ENCODE assay signal across 9 cellular contexts in the genomic region with DNA sequence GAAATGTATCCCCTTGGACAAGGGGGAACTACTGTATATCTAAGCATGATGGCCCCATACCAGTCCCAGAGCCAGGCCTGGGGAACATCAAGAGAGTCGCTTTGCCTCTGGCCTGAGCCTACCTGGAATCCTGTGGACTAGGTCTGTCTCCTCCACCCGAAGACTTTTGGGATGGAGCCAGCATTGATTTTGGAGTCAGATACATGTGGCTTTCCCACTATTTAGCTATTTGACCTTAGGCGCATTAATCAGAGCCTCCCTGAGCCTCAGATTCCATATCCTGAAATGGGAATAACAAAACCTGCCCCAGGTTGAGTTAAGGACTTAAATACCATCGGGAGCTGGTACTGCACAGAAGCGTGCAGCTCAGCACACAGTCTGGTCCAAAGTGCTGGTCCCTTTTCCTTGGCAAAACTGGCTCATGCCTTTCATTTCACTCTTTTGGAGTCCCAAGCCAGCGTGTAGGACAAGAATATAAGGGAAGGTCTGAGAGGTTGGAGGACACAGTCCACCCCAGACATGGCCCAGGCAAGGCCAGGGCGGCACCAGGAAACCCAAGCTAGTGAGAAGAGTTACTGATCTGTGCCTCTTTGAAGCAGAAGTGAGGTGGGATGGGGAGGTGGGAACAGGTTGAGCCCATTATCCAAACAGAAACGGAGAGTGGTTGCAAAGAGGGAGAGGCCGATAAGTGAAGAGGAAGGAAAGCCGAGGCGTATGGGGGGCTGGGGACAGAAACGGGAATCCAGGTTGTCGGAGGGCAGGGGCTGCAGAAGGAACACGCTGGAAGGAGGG. TPM values are rescaled to one million over a fixed set of nuclear protein-coding genes. Genes with fewer than 3 reads are reported as not detected.
DNase-seq lines count a peak whose midpoint lies in the region; ATAC-seq, FAIRE-seq and TF ChIP-seq lines count a peak whose summit lies in the region.
"Had no signal": no experiment of that assay in that cellular context is flagged by ENCODE, and none has a peak within 500 bp of the region (broad histone marks: within the 10 kb centered on the region; RNA-seq: fewer than 3 reads in every experiment).

No MANE protein-coding gene starts in this region.

- H3K27ac ChIP-seq in SK-N-SH (ENCODE audit: low read depth in 2 of 2, low read length in 1 of 2) (no peak overlapping the region), HepG2 (ENCODE audit: extremely low read length, insufficient read depth, low read length) (no peak overlapping the region)

- H3K27me3 Mint-ChIP-seq in activated naive CD8-positive, alpha-beta T cell treated with anti-CD3 and anti-CD28 coated beads, Interleukin-2, amount 10 ng/mL, durations not matched to agents 7 days and 5 days: peaks cover 41% of the 10 kb centered on the region
- peaks cover 54% of the 10 kb centered on the region for H3K27me3 Mint-ChIP-seq in stimulated activated naive CD8-positive, alpha-beta T cell treated with anti-CD3 and anti-CD28 coated beads, Interleukin-15, amount 100 ng/mL, for 72 hours

- TF ChIP-seq EP300 in SK-N-SH (IDR thresholded peaks at IDR 0.05; ENCODE audit: borderline replicate concordance in 1 of 2, low read depth in 1 of 2, low read length in 1 of 2) (no peak), HepG2 (IDR thresholded peaks at IDR 0.05; ENCODE audit: low read depth in 2 of 2, low read length in 2 of 2) (no peak), HepG2 (CRISPR knock-in tag; IDR thresholded peaks at IDR 0.05; ENCODE audit: borderline replicate concordance) (no peak)

- no TSS peak for BruUV-seq in HepG2 (replicated peaks; lab: Mats Ljungman, UMichigan)

- H3K9me3 ChIP-seq in SK-N-SH: no peaks in the 10 kb centered on the region
- H3K9me3 ChIP-seq in HepG2 (ENCODE audit: low read length): no peaks in the 10 kb centered on the region

- WGBS in SK-N-SH (ENCODE audit: low lambda C conversion rate): 53% methylated on average over 14 of the region's 14 CpGs
- 21% methylated on average over 14 of the region's 14 CpGs for WGBS in HepG2 (ENCODE audit: low lambda C conversion rate)

- intact Hi-C loops in HepG2 (cut with micrococcal nuclease; ENCODE audit: unreplicated experiment): loop anchor here (1.0 kb wide), 2 partner anchors 31 to 40 kb away; no protein-coding TSS in a partner anchor

- H3K36me3 ChIP-seq in SK-N-SH (replicated peaks in 1 of 2; ENCODE audit: control insufficient read depth in 1 of 2, insufficient read depth in 2 of 2, low read length in 1 of 2): no peaks in the 10 kb centered on the region
- no peaks in the 10 kb centered on the region for H3K36me3 ChIP-seq in HepG2 (replicated peaks in 1 of 2; ENCODE audit: control insufficient read depth in 1 of 2, insufficient read depth in 2 of 2, low read length in 2 of 2)

- peaks cover 0 to 8% of the 10 kb centered on the region in 2 experiments; a peak in 1 of 4 replicates for H3K4me1 ChIP-seq in SK-N-SH (ENCODE audit: control insufficient read depth in 1 of 2, insufficient read depth in 2 of 2, low read depth in 1 of 2, low read length in 1 of 2)
- H3K4me1 ChIP-seq in HepG2 (ENCODE audit: insufficient read depth, low read length): peaks cover 24% of the 10 kb centered on the region

- H3K4me3 ChIP-seq in SK-N-SH (ENCODE audit: low read depth in 2 of 2, low read length in 1 of 2) (peak overlapping the region in 1 of 2 experiments; percentile 43; a peak in 1 of 4 replicates), HepG2 (replicated peaks in 1 of 3; ENCODE audit: insufficient read depth in 1 of 3, low read depth in 2 of 3, low read length in 3 of 3) (peak overlapping the region; percentile 45 to 77 (median 56))

- no peak overlapping the region for H3K27ac Mint-ChIP-seq in activated naive CD8-positive, alpha-beta T cell treated with anti-CD3 and anti-CD28 coated beads, Interleukin-2, amount 10 ng/mL, durations not matched to agents 7 days and 5 days
- no peak overlapping the region for H3K27ac Mint-ChIP-seq in stimulated activated naive CD8-positive, alpha-beta T cell treated with anti-CD3 and anti-CD28 coated beads, Interleukin-15, amount 100 ng/mL, for 72 hours

- H3K4me1 Mint-ChIP-seq in activated naive CD8-positive, alpha-beta T cell treated with anti-CD3 and anti-CD28 coated beads, Interleukin-2, amount 10 ng/mL, durations not matched to agents 7 days and 5 days: peaks cover 9% of the 10 kb centered on the region
- peaks cover 15% of the 10 kb centered on the region for H3K4me1 Mint-ChIP-seq in stimulated activated naive CD8-positive, alpha-beta T cell treated with anti-CD3 and anti-CD28 coated beads, Interleukin-15, amount 100 ng/mL, for 72 hours

- FAIRE-seq in HepG2 (lab: Jason Lieb, UNC): no peak

- H3F3A ChIP-seq in SK-N-SH (replicated peaks; ENCODE audit: insufficient read depth): no peaks in the 10 kb centered on the region

- TF ChIP-seq POLR2A in HepG2 (IDR thresholded peaks at IDR 0.05; ENCODE audit: insufficient read depth in 1 of 2, low read depth in 2 of 2, low read length in 2 of 2): no peak

- POLR2A ChIA-PET in SK-N-SH (lab: Yijun Ruan, JAX) (no interaction called here), HepG2 (lab: Yijun Ruan, JAX) (interaction anchor here (1.1 kb wide), 1 partner anchor 38 kb away, joined by 3 read pairs; no protein-coding TSS in a partner anchor)
- POLR2A ChIA-PET in activated naive CD8-positive, alpha-beta T cell treated with anti-CD3 and anti-CD28 coated beads, Interleukin-2, amount 10 ng/mL, durations not matched to agents 7 days and 5 days (lab: Charles Lee): no interaction called here

- ATAC-seq in SK-N-SH treated with all-trans-retinoic acid at 6 μM for 48 hours: no peak
- no peak for ATAC-seq in activated naive CD8-positive, alpha-beta T cell treated with anti-CD3 and anti-CD28 coated beads, Interleukin-2, amount 10 ng/mL, durations not matched to agents 7 days and 5 days (ENCODE audit: low read depth)
- no peak for ATAC-seq in HepG2
- no peak for ATAC-seq in stimulated activated naive CD8-positive, alpha-beta T cell treated with anti-CD3 and anti-CD28 coated beads, Interleukin-15, amount 100 ng/mL, for 72 hours
- ATAC-seq in HG03442 (IDR thresholded peaks at IDR 0.05; ENCODE audit: unreplicated experiment): no peak
- no peak for ATAC-seq in GM18858 (IDR thresholded peaks at IDR 0.05; ENCODE audit: unreplicated experiment)

- DNase-seq in SK-N-SH: no peak
- no peak for DNase-seq in activated naive CD8-positive, alpha-beta T cell treated with anti-CD3 and anti-CD28 coated beads, Interleukin-2, amount 10 ng/mL, durations not matched to agents 7 days and 5 days
- no peak for DNase-seq in HepG2 (ENCODE audit: low spot score)
- DNase-seq in stimulated activated naive CD8-positive, alpha-beta T cell treated with anti-CD3 and anti-CD28 coated beads, Interleukin-15, amount 100 ng/mL, for 72 hours: no peak
- DNase-seq in NCI-H2029 treated with DMSO at 0.1 percent for 48 hours (lab: John Stamatoyannopoulos, UW): no peak

- H3K79me2 ChIP-seq in SK-N-SH (ENCODE audit: insufficient read depth) (no peaks in the 10 kb centered on the region), HepG2 (ENCODE audit: insufficient read depth, low read length) (no peaks in the 10 kb centered on the region)

- H3K36me3 Mint-ChIP-seq in activated naive CD8-positive, alpha-beta T cell treated with anti-CD3 and anti-CD28 coated beads, Interleukin-2, amount 10 ng/mL, durations not matched to agents 7 days and 5 days: no peaks in the 10 kb centered on the region

- no peak for TF ChIP-seq RAD21 in SK-N-SH (IDR thresholded peaks at IDR 0.05; ENCODE audit: low read length)
- no peak for TF ChIP-seq RAD21 in HepG2 (CRISPR knock-in tag; IDR thresholded peaks at IDR 0.05)

- H4K20me1 ChIP-seq in SK-N-SH (ENCODE audit: insufficient read depth) (no peaks in the 10 kb centered on the region), HepG2 (ENCODE audit: insufficient read depth, low read length) (no peaks in the 10 kb centered on the region)

- H2AFZ ChIP-seq in SK-N-SH (ENCODE audit: low read depth) (no peak overlapping the region), HepG2 (ENCODE audit: low read length) (no peak overlapping the region)

- CTCF ChIA-PET in SK-N-SH (lab: Yijun Ruan, JAX): interaction anchor here (0.9 to 4.3 kb wide), 14 partner anchors 12 to 210 kb away, joined by 3 to 30 read pairs (median 6); no protein-coding TSS in a partner anchor
- CTCF ChIA-PET in HepG2 (lab: Yijun Ruan, JAX; ENCODE audit: low intra/inter-chr PET ratio, low total read pairs): interaction anchor here (1.4 to 2.3 kb wide), 3 partner anchors 40 to 88 kb away, joined by 5 to 17 read pairs (median 5); no protein-coding TSS in a partner anchor

- H3K9me2 ChIP-seq in SK-N-SH: no peaks in the 10 kb centered on the region

- H3K9me3 Mint-ChIP-seq in activated naive CD8-positive, alpha-beta T cell treated with anti-CD3 and anti-CD28 coated beads, Interleukin-2, amount 10 ng/mL, durations not matched to agents 7 days and 5 days: no peaks in the 10 kb centered on the region
- no peaks in the 10 kb centered on the region for H3K9me3 Mint-ChIP-seq in stimulated activated naive CD8-positive, alpha-beta T cell treated with anti-CD3 and anti-CD28 coated beads, Interleukin-15, amount 100 ng/mL, for 72 hours

- H3K4me3 Mint-ChIP-seq in activated naive CD8-positive, alpha-beta T cell treated with anti-CD3 and anti-CD28 coated beads, Interleukin-2, amount 10 ng/mL, durations not matched to agents 7 days and 5 days: peak overlapping the region; percentile 78
- H3K4me3 Mint-ChIP-seq in stimulated activated naive CD8-positive, alpha-beta T cell treated with anti-CD3 and anti-CD28 coated beads, Interleukin-15, amount 100 ng/mL, for 72 hours: peak overlapping the region; percentile 78 to 84

- H3K4me2 ChIP-seq in SK-N-SH (peak overlapping the region; percentile 68; the same call in 1 of the 2 replicates), HepG2 (ENCODE audit: low read depth, low read length) (peak overlapping the region; percentile 96)

- in situ Hi-C loops in HepG2 (cut with HindIII; ENCODE audit: extremely low pct_ligation_motif_present, low pct_unique_long_range_greater_than_20kb): no loop called here

- TF ChIP-seq CTCF in SK-N-SH (IDR thresholded peaks at IDR 0.05) (no peak), HepG2 (CRISPR knock-in tag; IDR thresholded peaks at IDR 0.05) (no peak)

- H3K27me3 ChIP-seq in SK-N-SH (ENCODE audit: insufficient read depth) (peaks cover 23% of the 10 kb centered on the region), HepG2 (ENCODE audit: control insufficient read depth in 1 of 2, insufficient read depth in 2 of 2, low read length in 2 of 2) (peaks cover 3 to 64% of the 10 kb centered on the region in 2 experiments; a peak in 4 of 5 replicates)

- no peak overlapping the region for H3K9ac ChIP-seq in SK-N-SH
- H3K9ac ChIP-seq in HepG2 (ENCODE audit: insufficient read depth, low read depth, low read length): peak overlapping the region; percentile 8; the same call in 1 of the 2 replicates

RNA-seq across cellular contexts. Expression of gene FA2H, which starts 1.0 kb away (rescaled TPM):
- polyA plus RNA-seq in SK-N-SH (2012; rRNA removed) (not detected in 2 replicates), HepG2 (2011; rRNA removed) (0.09 and 0.20 TPM in 2 replicates)
- not detected in 2 replicates for polyA plus RNA-seq in SK-N-SH (2012; cell fraction: cytosol; rRNA removed)
- polyA plus RNA-seq in SK-N-SH (2012; cell fraction: nucleus; rRNA removed): not detected in 2 replicates
- not detected for total RNA-seq in activated naive CD8-positive, alpha-beta T cell treated with anti-CD3 and anti-CD28 coated beads, Interleukin-2, amount 10 ng/mL, durations not matched to agents 7 days and 5 days
- total RNA-seq in HepG2 (2016; rRNA removed; fragmentation: Illumina TruSeq; extraction: Trizol): not detected in 2 replicates
- not detected in 2 replicates for total RNA-seq in HepG2 (2016; cell fraction: cytosol; rRNA removed; fragmentation: Illumina TruSeq; extraction: Trizol; ENCODE audit: low read depth)
- not detected in 2 replicates for total RNA-seq in HepG2 (2016; cell fraction: insoluble cytoplasmic fraction; rRNA removed; fragmentation: Illumina TruSeq; extraction: Trizol)
- total RNA-seq in HepG2 (2016; cell fraction: membrane; rRNA removed; fragmentation: Illumina TruSeq; extraction: Trizol): not detected in 2 replicates
- total RNA-seq in HepG2 (2016; cell fraction: nucleus; rRNA removed; fragmentation: Illumina TruSeq; extraction: Trizol): not detected in 2 replicates
- polyA plus RNA-seq in HepG2 (2011; cell fraction: cytosol; rRNA removed): 0.03 TPM in 1 of 2 replicates, not detected in the other
- 0.05 TPM in 1 of 2 replicates, not detected in the other for polyA plus RNA-seq in HepG2 (2011; cell fraction: nucleus; rRNA removed)
- 0.07 TPM in 1 of 2 replicates, not detected in the other for polyA plus RNA-seq in HepG2 (2012)
- polyA plus RNA-seq in HepG2 (2016; cell fraction: cytosol; fragmentation: Illumina TruSeq; extraction: Trizol; ENCODE audit: low read depth): not detected in 2 replicates
- polyA plus RNA-seq in HepG2 (2016; cell fraction: insoluble cytoplasmic fraction; fragmentation: Illumina TruSeq; extraction: Trizol; ENCODE audit: low read depth): 0.11 TPM in 1 of 2 replicates, not detected in the other
- polyA plus RNA-seq in HepG2 (2016; cell fraction: membrane; fragmentation: Illumina TruSeq; extraction: Trizol; ENCODE audit: low read depth): not detected in 2 replicates
- 0.38 TPM in 1 of 2 replicates, not detected in the other for polyA plus RNA-seq in HepG2 (2016; cell fraction: nucleus; fragmentation: Illumina TruSeq; extraction: Trizol; ENCODE audit: insufficient read depth, low read depth)
- polyA minus RNA-seq in HepG2 (2011; rRNA and poly(A)+ RNA removed; ENCODE audit: low replicate concordance): 42.8 TPM in 1 of 2 replicates, not detected in the other
- polyA minus RNA-seq in HepG2 (2011; cell fraction: cytosol; rRNA and poly(A)+ RNA removed): 0.35 TPM in 1 of 2 replicates, not detected in the other
- not detected in 2 replicates for polyA minus RNA-seq in HepG2 (2011; cell fraction: nucleus; rRNA and poly(A)+ RNA removed)
- polyA plus RNA-seq: AG04450 had no signal
